Comparison of ENCODE assay signal across 13 cellular contexts in genomic region chr20:42219005-42219404, GRCh38.
"Had no signal": no experiment of that assay in that cellular context is flagged by ENCODE, and none has a peak within 500 bp of the region (broad histone marks: within the 10 kb centered on the region; RNA-seq: fewer than 3 reads in every experiment).

No MANE protein-coding gene starts in this region.

- ATAC-seq: activated T-cell treated with anti-CD3 and anti-CD28 coated beads, Interleukin-2, amount 50 U/mL, for 72 hours; esophagus mucosa; left ventricle myocardium superior had no signal

- DNase-seq: activated CD4-positive, alpha-beta T cell treated with anti-CD3 and anti-CD28 coated beads for 1 hour; activated effector memory CD4-positive, alpha-beta T cell treated with anti-CD3 and anti-CD28 coated beads, Interleukin-2, amount 50 U/mL, for 16 hours; activated T-cell treated with anti-CD3 and anti-CD28 coated beads, Interleukin-2, amount 50 U/mL, for 72 hours; cerebellar nuclear complex; cortex of kidney; immature natural killer cell; kidney glomerular epithelial cell; left ventricle myocardium superior; occipital lobe; posterior cingulate gyrus; stimulated activated naive CD4-positive, alpha-beta T cell; thyroid gland had no signal
